ENCODE assay signal across 9 cellular contexts in genomic region chr11:118980191-118980881, GRCh38. TPM values are rescaled to one million over a fixed set of nuclear protein-coding genes. Genes with fewer than 3 reads are reported as not detected.
DNase-seq lines count a peak whose midpoint lies in the region; ATAC-seq and TF ChIP-seq lines count a peak whose summit lies in the region.
"Had no signal": no experiment of that assay in that cellular context is flagged by ENCODE, and none has a peak within 500 bp of the region (broad histone marks: within the 10 kb centered on the region; RNA-seq: fewer than 3 reads in every experiment).

No MANE protein-coding gene starts in this region.

- no peaks in the 10 kb centered on the region for H3K9me3 ChIP-seq in left lung
- no peaks in the 10 kb centered on the region for H3K9me3 ChIP-seq in ascending aorta

- DNase-seq in AG20443 (ENCODE audit: low spot score) (peak; percentile 48), amniotic epithelial cell (ENCODE audit: low read depth) (peak; percentile 38), left lung (peak in 1 of 2 donors; percentile 54), ureter (ENCODE audit: low spot score) (no peak), ascending aorta (ENCODE audit: low spot score in 2 of 2) (no peak)
- DNase-seq: activated CD4-positive, alpha-beta memory T cell treated with anti-CD3 and anti-CD28 coated beads, Interleukin-2, amount 10 ng/mL, durations not matched to agents 7 days and 5 days; MM.1S had no signal

- no peak overlapping the region for H3K4me3 ChIP-seq in left lung
- H3K4me3 ChIP-seq in ascending aorta, result no peak overlapping the region

- H3K36me3 ChIP-seq in left lung (no peaks in the 10 kb centered on the region), ascending aorta (no peaks in the 10 kb centered on the region)

- TF ChIP-seq CTCF in left lung (IDR thresholded peaks at IDR 0.05), result no peak
- TF ChIP-seq CTCF in ascending aorta (IDR thresholded peaks at IDR 0.05), result no peak

- H3K27ac ChIP-seq in left lung, result no peak overlapping the region
- H3K27ac ChIP-seq in ascending aorta, result no peak overlapping the region
- H3K27ac ChIP-seq: RWPE1 had no signal

- intact Hi-C loops in left lung (cut with DNase I), result no loop called here
- intact Hi-C loops in ascending aorta (cut with DNase I), result no loop called here

- ATAC-seq in left lung (peak; percentile 61), HG02970 (IDR thresholded peaks at IDR 0.05; ENCODE audit: low FRiP score, unreplicated experiment) (no peak)

- no peaks in the 10 kb centered on the region for H3K27me3 ChIP-seq in left lung
- H3K27me3 ChIP-seq in ascending aorta, result no peaks in the 10 kb centered on the region

- H3K4me1 ChIP-seq in left lung, result peaks cover 0 to 9% of the 10 kb centered on the region in 2 donors
- H3K4me1 ChIP-seq in ascending aorta, result no peaks in the 10 kb centered on the region

RNA-seq across cellular contexts. Expression of gene FOXR1, which starts 8.8 kb away (rescaled TPM):
- not detected for total RNA-seq in left lung
- not detected for total RNA-seq in ureter
- not detected for total RNA-seq in ascending aorta
- total RNA-seq: activated CD4-positive, alpha-beta memory T cell treated with anti-CD3 and anti-CD28 coated beads, Interleukin-2, amount 10 ng/mL, durations not matched to agents 7 days and 5 days had no signal

RNA-seq across cellular contexts. Expression of gene CENATAC, which starts 17.6 kb away (rescaled TPM):
- total RNA-seq in left lung, result 10 to 100 TPM; 34.5 to 53.0 TPM
- total RNA-seq in ureter, result 51.6 TPM
- 67.7 TPM for total RNA-seq in ascending aorta

RNA-seq across cellular contexts. Expression of gene UPK2, which starts 24.2 kb away (rescaled TPM):
- total RNA-seq in left lung (not detected), ureter (240 TPM), ascending aorta (not detected)
- total RNA-seq: activated CD4-positive, alpha-beta memory T cell treated with anti-CD3 and anti-CD28 coated beads, Interleukin-2, amount 10 ng/mL, durations not matched to agents 7 days and 5 days had no signal

RNA-seq across cellular contexts. Expression of gene RPS25, which starts 37.8 kb away (rescaled TPM):
- total RNA-seq in left lung, result 100 to 1,000 TPM; 786 to 872 TPM
- total RNA-seq in ureter, result 1,353 TPM
- 857 TPM for total RNA-seq in ascending aorta

RNA-seq across cellular contexts. Expression of gene TRAPPC4, which starts 38.2 kb away (rescaled TPM):
- 10 to 100 TPM; 57.1 to 66.3 TPM for total RNA-seq in left lung
- 72.4 TPM for total RNA-seq in ureter
- total RNA-seq in ascending aorta, result 41.0 TPM

Comparison
In these comparisons a context has a peak if more than half of its experiments do, and no peak if none do; other contexts are left out.
1. DNase-seq: peak in AG20443 (single experiment) and amniotic epithelial cell (single experiment); none in ureter (single experiment) and ascending aorta (0 of 2).
2. RNA of gene UPK2, which starts 24.2 kb away (total RNA-seq): 240 TPM in ureter (single experiment); not detected in left lung and not detected in ascending aorta (single experiment); every median in the first group is over 100 times any median in the second.